1 cellular context compared by ENCODE assay signal in genomic region chr19:1854542-1855039, GRCh38.
TF ChIP-seq lines count a peak whose summit lies in the region.

No MANE protein-coding gene starts in this region.

TF ChIP-seq in K562, 482 proteins besides CTCF, POLR2A, EP300 and RAD21 (continued from another document):
- TF ChIP-seq SRSF9 (IDR thresholded peaks at IDR 0.05; ENCODE audit: borderline replicate concordance, low read depth, low read length) (no peak), NR3C1 (CRISPR knock-in tag; IDR thresholded peaks at IDR 0.05) (no peak), PCBP1 (IDR thresholded peaks at IDR 0.05; ENCODE audit: low read depth, low read length, poor library complexity, severe bottlenecking) (no peak), SIN3B (IDR thresholded peaks at IDR 0.05; ENCODE audit: low read depth) (no peak), HCFC1 (IDR thresholded peaks at IDR 0.05; ENCODE audit: low read depth, low read length) (peak; percentile 2; the same call in 1 of the 2 replicates), ZMIZ1 (IDR thresholded peaks at IDR 0.05; ENCODE audit: low read depth in 2 of 2, low read length in 2 of 2) (no peak)
